In genomic region chr9:131257266-131258025, GRCh38 we compare ENCODE assay signal across 14 cellular contexts. TPM values are rescaled to one million over a fixed set of nuclear protein-coding genes. Genes with fewer than 3 reads are reported as not detected.
DNase-seq lines count a peak whose midpoint lies in the region; ATAC-seq and TF ChIP-seq lines count a peak whose summit lies in the region.
"Had no signal": no experiment of that assay in that cellular context is flagged by ENCODE, and none has a peak within 500 bp of the region (broad histone marks: within the 10 kb centered on the region; RNA-seq: fewer than 3 reads in every experiment).

No MANE protein-coding gene starts in this region.

- H3K9me3 ChIP-seq in cardiac muscle cell (ENCODE audit: low read depth), result no peaks in the 10 kb centered on the region
- no peaks in the 10 kb centered on the region for H3K9me3 ChIP-seq in left lung
- H3K9me3 ChIP-seq in tibial nerve, result no peaks in the 10 kb centered on the region

- H3K4me3 ChIP-seq in cardiac muscle cell (no peak overlapping the region), left lung (no peak overlapping the region), tibial nerve (no peak overlapping the region)
- H3K4me3 ChIP-seq: lung had no signal

- H3K27me3 Mint-ChIP-seq in activated CD8-positive, alpha-beta T cell treated with anti-CD3 and anti-CD28 coated beads, Interleukin-2, amount 10 ng/mL, durations not matched to agents 7 days and 5 days (ENCODE audit: low read depth), result no peaks in the 10 kb centered on the region

- H3K27me3 ChIP-seq in cardiac muscle cell (no peaks in the 10 kb centered on the region), left lung (no peaks in the 10 kb centered on the region), tibial nerve (no peaks in the 10 kb centered on the region)
- H3K27me3 ChIP-seq: brain microvascular endothelial cell had no signal

- no peak for TF ChIP-seq POLR2A in tibial nerve (IDR thresholded peaks at IDR 0.05)

- H3K36me3 ChIP-seq in cardiac muscle cell (peaks cover 15% of the 10 kb centered on the region), left lung (peaks cover 0 to 38% of the 10 kb centered on the region in 2 donors), tibial nerve (peaks cover 0 to 23% (median 0%) of the 10 kb centered on the region in 3 donors)
- H3K36me3 ChIP-seq: brain microvascular endothelial cell had no signal

- intact Hi-C loops in Right ventricle myocardium inferior (cut with DNase I), result no loop called here
- intact Hi-C loops in left lung (cut with DNase I), result no loop called here

- peaks cover 86% of the 10 kb centered on the region for H3K4me1 Mint-ChIP-seq in activated CD8-positive, alpha-beta T cell treated with anti-CD3 and anti-CD28 coated beads, Interleukin-2, amount 10 ng/mL, durations not matched to agents 7 days and 5 days (ENCODE audit: low read depth)

- peak overlapping the region; percentile 75 for H3K27ac ChIP-seq in cardiac muscle cell
- H3K27ac ChIP-seq in left lung, result peak overlapping the region; percentile 79 to 97
- peak overlapping the region in 3 of 4 donors; percentile 24 to 78 (median 75) for H3K27ac ChIP-seq in tibial nerve
- H3K27ac ChIP-seq: brain microvascular endothelial cell, parathyroid adenoma had no signal

- WGBS in tibial nerve, 2 donors, result 84 to 90% methylated on average over 14 to 15 of the region's 15 CpGs

- POLR2A ChIA-PET in activated CD8-positive, alpha-beta T cell treated with anti-CD3 and anti-CD28 coated beads, Interleukin-2, amount 10 ng/mL, durations not matched to agents 7 days and 5 days (lab: Charles Lee), result interaction anchor here (1.4 to 10.8 kb wide), 7 partner anchors 14 to 474 kb away, joined by 3 to 330 read pairs (median 12); partner anchors contain the start of genes FAM78A and NUP214

- H3K9me3 Mint-ChIP-seq in activated CD8-positive, alpha-beta T cell treated with anti-CD3 and anti-CD28 coated beads, Interleukin-2, amount 10 ng/mL, durations not matched to agents 7 days and 5 days (ENCODE audit: insufficient read depth), result no peaks in the 10 kb centered on the region

- H3K36me3 Mint-ChIP-seq in activated CD8-positive, alpha-beta T cell treated with anti-CD3 and anti-CD28 coated beads, Interleukin-2, amount 10 ng/mL, durations not matched to agents 7 days and 5 days (ENCODE audit: low read depth), result peaks cover 53% of the 10 kb centered on the region

- H3K4me3 Mint-ChIP-seq in activated CD8-positive, alpha-beta T cell treated with anti-CD3 and anti-CD28 coated beads, Interleukin-2, amount 10 ng/mL, durations not matched to agents 7 days and 5 days, result peak overlapping the region; percentile 15

- CTCF ChIA-PET in activated CD8-positive, alpha-beta T cell treated with anti-CD3 and anti-CD28 coated beads, Interleukin-2, amount 10 ng/mL, durations not matched to agents 7 days and 5 days (lab: Charles Lee), result interaction anchor here (1.1 to 11.8 kb wide), 8 partner anchors 10 to 80 kb away, joined by 3 to 163 read pairs (median 10); partner anchors contain the start of genes FAM78A and PLPP7

- no peak for DNase-seq in cardiac muscle cell (ENCODE audit: low read depth in 1 of 2, low spot score in 1 of 2)
- DNase-seq in Right ventricle myocardium inferior (ENCODE audit: missing footprints), result no peak
- no peak for DNase-seq in activated CD8-positive, alpha-beta T cell treated with anti-CD3 and anti-CD28 coated beads, Interleukin-2, amount 10 ng/mL, durations not matched to agents 7 days and 5 days
- DNase-seq in left lung, result peak in 1 of 2 donors; percentile 58
- DNase-seq in tibial nerve (ENCODE audit: low spot score in 2 of 2), result no peak
- no peak for DNase-seq in NCI-H1436 (lab: John Stamatoyannopoulos, UW)
- DNase-seq: brain microvascular endothelial cell, GDM1 had no signal

- ATAC-seq in Right ventricle myocardium inferior (no peak), left lung (no peak), GM21576 (IDR thresholded peaks at IDR 0.05; ENCODE audit: unreplicated experiment) (no peak), HG03521 (IDR thresholded peaks at IDR 0.05; ENCODE audit: unreplicated experiment) (no peak)
- ATAC-seq in activated CD8-positive, alpha-beta T cell treated with anti-CD3 and anti-CD28 coated beads, Interleukin-2, amount 10 ng/mL, durations not matched to agents 7 days and 5 days, result no peak

- no peak for TF ChIP-seq EP300 in tibial nerve (IDR thresholded peaks at IDR 0.05)

- TF ChIP-seq CTCF in cardiac muscle cell (IDR thresholded peaks at IDR 0.05; ENCODE audit: low read depth, low read length) (no peak), left lung (IDR thresholded peaks at IDR 0.05) (no peak), tibial nerve (IDR thresholded peaks at IDR 0.05) (no peak)

- H3K27ac Mint-ChIP-seq in activated CD8-positive, alpha-beta T cell treated with anti-CD3 and anti-CD28 coated beads, Interleukin-2, amount 10 ng/mL, durations not matched to agents 7 days and 5 days, result peak overlapping the region; percentile 97

- peaks cover 22% of the 10 kb centered on the region for H3K4me1 ChIP-seq in cardiac muscle cell (ENCODE audit: low read depth)
- peaks cover 0 to 72% of the 10 kb centered on the region in 2 donors for H3K4me1 ChIP-seq in left lung
- peaks cover 0 to 35% (median 9%) of the 10 kb centered on the region in 4 donors for H3K4me1 ChIP-seq in tibial nerve
- H3K4me1 ChIP-seq: parathyroid adenoma had no signal

RNA-seq across cellular contexts. Expression of gene FAM78A, which starts 18.9 kb away (rescaled TPM):
- total RNA-seq in cardiac muscle cell (39.6 and 42.6 TPM in 2 replicates), Right ventricle myocardium inferior (62.9 TPM), left lung (10 to 100 TPM in 1 of 2 donors, 1 to 10 TPM in 1; 7.8 to 18.1 TPM), tibial nerve (1 to 10 TPM; 2.5 to 4.8 (median 4.2) TPM)
- 21.5 and 29.5 TPM in 2 replicates for polyA plus RNA-seq in cardiac muscle cell
- 100 to 1,000 TPM in 1 of 2 experiments, 10 to 100 TPM in 1; 99.2 to 101 TPM for total RNA-seq in activated CD8-positive, alpha-beta T cell treated with anti-CD3 and anti-CD28 coated beads, Interleukin-2, amount 10 ng/mL, durations not matched to agents 7 days and 5 days

RNA-seq across cellular contexts. Expression of gene PLPP7, which starts 32.1 kb away (rescaled TPM):
- total RNA-seq in cardiac muscle cell, result 50.3 and 52.5 TPM in 2 replicates
- 36.9 and 42.5 TPM in 2 replicates for polyA plus RNA-seq in cardiac muscle cell
- 107 TPM for total RNA-seq in Right ventricle myocardium inferior
- total RNA-seq in activated CD8-positive, alpha-beta T cell treated with anti-CD3 and anti-CD28 coated beads, Interleukin-2, amount 10 ng/mL, durations not matched to agents 7 days and 5 days, result under 1 TPM in 1 of 2 experiments, not detected in 1; 0.21 TPM
- total RNA-seq in left lung, result 1 to 10 TPM; 1.6 to 2.3 TPM
- total RNA-seq in tibial nerve, result 10 to 100 TPM; 14.4 to 24.6 (median 21.5) TPM
- total RNA-seq: MCF 10A; T-helper 2 cell treated with Interferon-gamma antibody and Interleukin-4, amounts not matched to agents 100 ng/mL and 5 ng/mL, for 36 hours had no signal

Comparison
In these comparisons a context has a peak if more than half of its experiments do, and no peak if none do; other contexts are left out.
1. RNA of gene PLPP7, which starts 32.1 kb away (total RNA-seq): 107 TPM in Right ventricle myocardium inferior (single experiment), 50.3 to 52.5 TPM in cardiac muscle cell and 14.4 to 24.6 TPM in tibial nerve; 1.6 to 2.3 TPM in left lung and 0.21 TPM in activated CD8-positive, alpha-beta T cell treated with anti-CD3 and anti-CD28 coated beads, Interleukin-2, amount 10 ng/mL, durations not matched to agents 7 days and 5 days; every median in the first group is over 4 times any median in the second.
2. Peak in every context shown above with its lines, with median percentiles within 50 percentile points of each other: H3K27ac ChIP-seq.